In the genomic region with DNA sequence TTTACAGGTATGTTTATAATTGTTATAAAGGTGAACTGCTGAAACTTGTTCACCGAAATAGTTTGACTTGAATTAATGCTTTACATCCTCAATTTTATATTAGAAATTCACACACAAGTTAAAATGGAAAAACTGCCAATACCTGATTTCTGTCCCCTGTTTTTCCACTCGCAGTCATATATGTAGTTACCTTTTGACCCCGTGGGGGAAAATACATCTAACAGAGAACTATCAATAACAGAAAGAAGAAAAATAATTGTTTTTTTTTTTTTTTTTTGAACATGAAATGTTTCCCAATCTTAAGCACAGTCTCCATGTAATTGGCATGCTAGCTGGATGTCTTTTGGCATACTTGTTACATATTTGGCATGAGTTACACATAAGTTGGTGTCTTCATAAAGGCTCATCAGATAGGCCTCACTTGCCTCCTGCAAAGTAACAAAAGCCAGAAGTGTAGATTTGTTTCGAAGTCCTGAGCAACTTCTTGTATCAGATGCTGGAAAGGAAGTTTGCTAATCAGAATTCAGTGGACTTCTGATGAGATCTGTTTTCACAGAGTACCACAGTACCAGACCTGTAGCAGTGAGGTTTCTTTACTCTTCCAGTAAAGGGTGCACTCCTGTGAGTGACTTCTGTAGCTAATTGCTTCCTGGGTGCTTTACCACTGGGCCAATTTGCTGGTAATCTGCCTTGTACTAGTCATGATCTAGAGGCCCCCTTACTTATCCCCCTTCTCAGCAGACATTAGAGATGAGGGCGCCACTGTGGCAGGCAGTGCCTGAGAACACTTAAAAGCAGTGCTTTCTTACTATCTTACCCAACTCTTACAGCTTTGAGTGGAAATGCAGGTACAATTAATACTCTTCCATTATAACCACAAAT, we compare ENCODE assay signal across 17 cellular contexts. TPM values are rescaled to one million over a fixed set of nuclear protein-coding genes. Genes with fewer than 3 reads are reported as not detected.
DNase-seq lines count a peak whose midpoint lies in the region; ATAC-seq and TF ChIP-seq lines count a peak whose summit lies in the region.
"Had no signal": no experiment of that assay in that cellular context is flagged by ENCODE, and none has a peak within 500 bp of the region (broad histone marks: within the 10 kb centered on the region; RNA-seq: fewer than 3 reads in every experiment).

No MANE protein-coding gene starts in this region.

- peak; percentile 71 to 78 for ATAC-seq in activated T-cell treated with anti-CD3 and anti-CD28 coated beads, Interleukin-2, amount 50 U/mL, for 4 hours
- no peak for ATAC-seq in IMR-90 (ENCODE audit: low read depth)
- peak; percentile 76 for ATAC-seq in stimulated activated effector memory CD8-positive, alpha-beta T cell treated with anti-CD3 and anti-CD28 coated beads, Interleukin-12 subunit alpha, Interleukin-12 subunit beta, amount 100 ng/mL, for 72 hours

- H3K4me2 ChIP-seq in IMR-90 (ENCODE audit: low read depth, low read length): no peak overlapping the region
- H3K4me2 ChIP-seq: neural progenitor cell, smooth muscle cell had no signal

- TF ChIP-seq RAD21 in IMR-90 (IDR thresholded peaks at IDR 0.05; ENCODE audit: low read length): no peak

- no TSS peak for BruUV-seq in IMR-90 (replicated peaks; lab: Mats Ljungman, UMichigan)

- H3K9me3 Mint-ChIP-seq in activated T-cell treated with anti-CD3 and anti-CD28 coated beads, Interleukin-2, amount 50 U/mL, for 4 hours: no peaks in the 10 kb centered on the region
- no peaks in the 10 kb centered on the region for H3K9me3 Mint-ChIP-seq in endodermal cell
- H3K9me3 Mint-ChIP-seq in stimulated activated effector memory CD8-positive, alpha-beta T cell treated with anti-CD3 and anti-CD28 coated beads, Interleukin-12 subunit alpha, Interleukin-12 subunit beta, amount 100 ng/mL, for 72 hours: no peaks in the 10 kb centered on the region
- H3K9me3 Mint-ChIP-seq: HFFc6, neural progenitor cell had no signal

- no peak overlapping the region for H4K91ac ChIP-seq in IMR-90 (ENCODE audit: insufficient read depth, low read depth, low read length)

- no peak overlapping the region for H2BK20ac ChIP-seq in IMR-90 (ENCODE audit: low read depth, low read length)

- no peak overlapping the region for H3K4me3 Mint-ChIP-seq in activated T-cell treated with anti-CD3 and anti-CD28 coated beads, Interleukin-2, amount 50 U/mL, for 4 hours
- no peak overlapping the region for H3K4me3 Mint-ChIP-seq in endodermal cell
- no peak overlapping the region for H3K4me3 Mint-ChIP-seq in stimulated activated effector memory CD8-positive, alpha-beta T cell treated with anti-CD3 and anti-CD28 coated beads, Interleukin-12 subunit alpha, Interleukin-12 subunit beta, amount 100 ng/mL, for 72 hours
- H3K4me3 Mint-ChIP-seq: HFFc6, neural progenitor cell had no signal

- peaks cover 12% of the 10 kb centered on the region for H3K36me3 Mint-ChIP-seq in activated T-cell treated with anti-CD3 and anti-CD28 coated beads, Interleukin-2, amount 50 U/mL, for 4 hours (ENCODE audit: insufficient read depth)
- H3K36me3 Mint-ChIP-seq in endodermal cell (ENCODE audit: low read depth): peaks cover 33% of the 10 kb centered on the region
- H3K36me3 Mint-ChIP-seq in stimulated activated effector memory CD8-positive, alpha-beta T cell treated with anti-CD3 and anti-CD28 coated beads, Interleukin-12 subunit alpha, Interleukin-12 subunit beta, amount 100 ng/mL, for 72 hours: peaks cover 94% of the 10 kb centered on the region

- H3K4me3 ChIP-seq in IMR-90 (ENCODE audit: insufficient read depth, low read depth, low read length): no peak overlapping the region
- H3K4me3 ChIP-seq in endodermal cell (ENCODE audit: low read length): no peak overlapping the region
- H3K4me3 ChIP-seq in testis: no peak overlapping the region
- H3K4me3 ChIP-seq: neural progenitor cell, smooth muscle cell, vagina had no signal

- dilution Hi-C loops in IMR-90 (cut with HindIII; ENCODE audit: low sequenced_read_pairs, unreplicated experiment): no loop called here

- H3K9me3 ChIP-seq in IMR-90 (ENCODE audit: control insufficient read depth, insufficient read depth, low read length): no peaks in the 10 kb centered on the region
- no peaks in the 10 kb centered on the region for H3K9me3 ChIP-seq in endodermal cell (ENCODE audit: control insufficient read depth, low read length)
- no peaks in the 10 kb centered on the region for H3K9me3 ChIP-seq in testis
- H3K9me3 ChIP-seq: vagina had no signal

- no peaks in the 10 kb centered on the region for H3K27me3 Mint-ChIP-seq in activated T-cell treated with anti-CD3 and anti-CD28 coated beads, Interleukin-2, amount 50 U/mL, for 4 hours (ENCODE audit: low read depth)
- H3K27me3 Mint-ChIP-seq in endodermal cell (ENCODE audit: insufficient read depth): no peaks in the 10 kb centered on the region

- DNase-seq in activated T-cell treated with anti-CD3 and anti-CD28 coated beads, Interleukin-2, amount 50 U/mL, for 4 hours: no peak
- DNase-seq in activated T-cell treated with anti-CD3 and anti-CD28 coated beads, Interleukin-2, amount 50 U/mL, for 48 hours: no peak
- DNase-seq in IMR-90 (no peak), endodermal cell (no peak), testis (no peak), SW480 (ENCODE audit: low spot score) (no peak), NCI-H2107 treated with DMSO at 0.1 percent for 48 hours (lab: John Stamatoyannopoulos, UW; ENCODE audit: unreplicated experiment) (no peak)
- no peak for DNase-seq in stimulated activated effector memory CD8-positive, alpha-beta T cell treated with anti-CD3 and anti-CD28 coated beads, Interleukin-12 subunit alpha, Interleukin-12 subunit beta, amount 100 ng/mL, for 72 hours (ENCODE audit: low spot score in 2 of 2)
- DNase-seq: activated CD4-positive, alpha-beta T cell treated with anti-CD3 and anti-CD28 coated beads for 1 hour; DMS79; HFFc6; NCI-H2081; NK-92 treated with Interleukin-12 subunit alpha and Interleukin-12 subunit beta, amount 100 ng/mL, for 24 hours; SHP77 treated with DMSO at 0.1 percent for 48 hours had no signal

- H3K4me1 ChIP-seq in IMR-90 (ENCODE audit: control insufficient read depth, insufficient read depth, low read length) (no peaks in the 10 kb centered on the region), endodermal cell (ENCODE audit: control insufficient read depth, insufficient read depth, low read length) (no peaks in the 10 kb centered on the region), testis (peaks cover 12% of the 10 kb centered on the region)
- H3K4me1 ChIP-seq: neural progenitor cell had no signal

- no peak overlapping the region for H3K4ac ChIP-seq in IMR-90 (ENCODE audit: low read depth, low read length)

- intact Hi-C loops in IMR-90 (cut with micrococcal nuclease) (no loop called here), testis (cut with DNase I; ENCODE audit: low total_unique reads) (no loop called here)

- H2BK120ac ChIP-seq in IMR-90 (ENCODE audit: low read depth, low read length): no peak overlapping the region

- no peak overlapping the region for H4K5ac ChIP-seq in IMR-90 (ENCODE audit: low read depth, low read length)

- H4K8ac ChIP-seq in IMR-90 (ENCODE audit: low read depth in 2 of 2, low read length in 2 of 2): no peak overlapping the region

- in situ Hi-C loops in IMR-90 (cut with MboI; ENCODE audit: low sequenced_read_pairs): no loop called here

- H3K27me3 ChIP-seq in IMR-90 (ENCODE audit: control insufficient read depth, insufficient read depth, low read length): no peaks in the 10 kb centered on the region
- no peaks in the 10 kb centered on the region for H3K27me3 ChIP-seq in endodermal cell (ENCODE audit: control insufficient read depth, insufficient read depth, low read length, poor library complexity, severe bottlenecking)
- no peaks in the 10 kb centered on the region for H3K27me3 ChIP-seq in testis
- H3K27me3 ChIP-seq: neural progenitor cell, vagina had no signal

- H3K79me1 ChIP-seq in IMR-90 (ENCODE audit: low read depth in 1 of 2, low read length in 2 of 2): peaks cover 24 to 48% of the 10 kb centered on the region in 2 experiments

- TF ChIP-seq POLR2A in IMR-90 (IDR thresholded peaks at IDR 0.05; ENCODE audit: low read depth, low read length) (no peak), testis (IDR thresholded peaks at IDR 0.05) (no peak)

- H3K56ac ChIP-seq in IMR-90 (ENCODE audit: extremely low read depth, insufficient read depth, low read length): no peak overlapping the region

- H2AFZ ChIP-seq in IMR-90 (replicated peaks; ENCODE audit: low read length, poor library complexity): no peak overlapping the region
- H2AFZ ChIP-seq: neural progenitor cell had no signal

- no peaks in the 10 kb centered on the region for H3K9me1 ChIP-seq in IMR-90 (ENCODE audit: insufficient read depth, low read length)

- peaks cover 11% of the 10 kb centered on the region; the same call in 1 of the 2 replicates for H4K20me1 ChIP-seq in IMR-90 (ENCODE audit: insufficient read depth, low read length)

- H2AK9ac ChIP-seq in IMR-90 (replicated peaks; ENCODE audit: low read depth, low read length, poor library complexity): no peak overlapping the region

- H3K36me3 ChIP-seq in IMR-90 (ENCODE audit: control insufficient read depth, insufficient read depth, low read length) (peaks cover 9% of the 10 kb centered on the region), endodermal cell (ENCODE audit: control insufficient read depth, insufficient read depth, low read length) (peaks cover 61% of the 10 kb centered on the region), testis (ENCODE audit: low read depth, missing control alignments) (no peaks in the 10 kb centered on the region)

- peak overlapping the region; percentile 62 for H3K27ac Mint-ChIP-seq in endodermal cell
- H3K27ac Mint-ChIP-seq in stimulated activated effector memory CD8-positive, alpha-beta T cell treated with anti-CD3 and anti-CD28 coated beads, Interleukin-12 subunit alpha, Interleukin-12 subunit beta, amount 100 ng/mL, for 72 hours: peak overlapping the region; percentile 49
- H3K27ac Mint-ChIP-seq: HFFc6, neural progenitor cell had no signal

- H3K27ac ChIP-seq in IMR-90 (ENCODE audit: insufficient read depth, low read length) (no peak overlapping the region), endodermal cell (ENCODE audit: low read depth, low read length) (no peak overlapping the region), testis (no peak overlapping the region)
- H3K27ac ChIP-seq: neural progenitor cell, vagina had no signal

- H2BK15ac ChIP-seq in IMR-90 (ENCODE audit: low read depth, low read length): no peak overlapping the region

- H3K23ac ChIP-seq in IMR-90 (ENCODE audit: low read depth, low read length): peak overlapping the region; percentile 37

- H3K9ac ChIP-seq in IMR-90 (ENCODE audit: low read depth, low read length) (no peak overlapping the region), endodermal cell (ENCODE audit: extremely low read depth, low read length, poor library complexity, severe bottlenecking) (no peak overlapping the region)
- H3K9ac ChIP-seq: neural progenitor cell had no signal

- H2AK5ac ChIP-seq in IMR-90 (ENCODE audit: low read depth, low read length): no peak overlapping the region

- TF ChIP-seq CTCF in IMR-90 (conservative IDR thresholded peaks at IDR 0.05; ENCODE audit: low read depth, low read length) (no peak), endodermal cell (conservative IDR thresholded peaks at IDR 0.05) (no peak), testis (IDR thresholded peaks at IDR 0.05) (no peak)

- peaks cover 24% of the 10 kb centered on the region for H3K4me1 Mint-ChIP-seq in activated T-cell treated with anti-CD3 and anti-CD28 coated beads, Interleukin-2, amount 50 U/mL, for 4 hours (ENCODE audit: low read depth)
- no peaks in the 10 kb centered on the region for H3K4me1 Mint-ChIP-seq in endodermal cell
- H3K4me1 Mint-ChIP-seq in stimulated activated effector memory CD8-positive, alpha-beta T cell treated with anti-CD3 and anti-CD28 coated beads, Interleukin-12 subunit alpha, Interleukin-12 subunit beta, amount 100 ng/mL, for 72 hours: peaks cover 13% of the 10 kb centered on the region

- no peak overlapping the region for H3K14ac ChIP-seq in IMR-90 (replicated peaks; ENCODE audit: low read depth, low read length)

- POLR2A ChIA-PET in IMR-90 (lab: Charles Lee; ENCODE audit: unreplicated experiment): no interaction called here

- CTCF ChIA-PET in IMR-90 (lab: Yijun Ruan, JAX): interaction anchor here (1.0 kb wide), 1 partner anchor 37 kb away, joined by 4 read pairs; no protein-coding TSS in a partner anchor

- H2BK5ac ChIP-seq in IMR-90 (ENCODE audit: low read depth, low read length, poor library complexity, severe bottlenecking): no peak overlapping the region

- H3K18ac ChIP-seq in IMR-90 (ENCODE audit: low read depth, low read length): no peak overlapping the region

- no CpG with 5 or more reads among the region's 5 CpGs for WGBS in IMR-90 (ENCODE audit: extremely low coverage in 2 of 2, insufficient read length in 1 of 2), 2 experiments
- WGBS in endodermal cell (ENCODE audit: insufficient coverage in 1 of 2, insufficient read length in 1 of 2), 2 experiments: 95 to 100% methylated on average over 1 to 4 of the region's 5 CpGs
- WGBS in testis, 2 donors: 90 to 91% methylated on average over 5 of the region's 5 CpGs

RNA-seq across cellular contexts. Expression of gene CXXC5, which starts 36.2 kb away (rescaled TPM):
- 1 to 10 TPM; 1.2 to 3.3 (median 1.4) TPM for total RNA-seq in activated T-cell treated with anti-CD3 and anti-CD28 coated beads, Interleukin-2, amount 50 U/mL, for 4 hours
- total RNA-seq in IMR-90 (2012; rRNA removed) (24.9 and 30.8 TPM in 2 replicates), endodermal cell (10 to 100 TPM; 50.5 to 67.9 TPM), testis (10 to 100 TPM; 71.1 to 78.3 TPM)
- polyA plus RNA-seq in IMR-90 (2012; rRNA removed) (35.7 and 38.8 TPM in 2 replicates), testis (ENCODE audit: insufficient read depth, low read depth, low replicate concordance) (94.7 TPM)
- 34.7 and 72.2 TPM in 2 replicates for polyA plus RNA-seq in IMR-90 (2012; cell fraction: cytosol; rRNA removed)
- polyA plus RNA-seq in IMR-90 (2012; cell fraction: nucleus; rRNA removed; ENCODE audit: low replicate concordance): 24.5 and 60.8 TPM in 2 replicates
- polyA plus RNA-seq in endodermal cell (2013, experiment 1 of 2): 107 TPM
- 113 TPM for polyA plus RNA-seq in endodermal cell (2013, experiment 2 of 2)

RNA-seq across cellular contexts. Expression of gene UBE2D2, which starts 50.8 kb away (rescaled TPM):
- total RNA-seq in activated T-cell treated with anti-CD3 and anti-CD28 coated beads, Interleukin-2, amount 50 U/mL, for 4 hours: 100 to 1,000 TPM; 197 to 223 (median 214) TPM
- 35.7 and 56.7 TPM in 2 replicates for total RNA-seq in IMR-90 (2012; rRNA removed)
- polyA plus RNA-seq in IMR-90 (2012; rRNA removed): 26.9 and 34.4 TPM in 2 replicates
- polyA plus RNA-seq in IMR-90 (2012; cell fraction: cytosol; rRNA removed): 17.1 and 36.9 TPM in 2 replicates
- 16.3 and 16.8 TPM in 2 replicates for polyA plus RNA-seq in IMR-90 (2012; cell fraction: nucleus; rRNA removed; ENCODE audit: low replicate concordance)
- total RNA-seq in endodermal cell: 100 to 1,000 TPM; 172 to 202 TPM
- polyA plus RNA-seq in endodermal cell (2013, experiment 1 of 2): 211 TPM
- polyA plus RNA-seq in endodermal cell (2013, experiment 2 of 2): 191 TPM
- 100 to 1,000 TPM; 102 to 116 TPM for total RNA-seq in testis
- 386 TPM for polyA plus RNA-seq in testis (ENCODE audit: insufficient read depth, low read depth, low replicate concordance)
